ENCODE assay signal across 2 cellular contexts in the genomic region with DNA sequence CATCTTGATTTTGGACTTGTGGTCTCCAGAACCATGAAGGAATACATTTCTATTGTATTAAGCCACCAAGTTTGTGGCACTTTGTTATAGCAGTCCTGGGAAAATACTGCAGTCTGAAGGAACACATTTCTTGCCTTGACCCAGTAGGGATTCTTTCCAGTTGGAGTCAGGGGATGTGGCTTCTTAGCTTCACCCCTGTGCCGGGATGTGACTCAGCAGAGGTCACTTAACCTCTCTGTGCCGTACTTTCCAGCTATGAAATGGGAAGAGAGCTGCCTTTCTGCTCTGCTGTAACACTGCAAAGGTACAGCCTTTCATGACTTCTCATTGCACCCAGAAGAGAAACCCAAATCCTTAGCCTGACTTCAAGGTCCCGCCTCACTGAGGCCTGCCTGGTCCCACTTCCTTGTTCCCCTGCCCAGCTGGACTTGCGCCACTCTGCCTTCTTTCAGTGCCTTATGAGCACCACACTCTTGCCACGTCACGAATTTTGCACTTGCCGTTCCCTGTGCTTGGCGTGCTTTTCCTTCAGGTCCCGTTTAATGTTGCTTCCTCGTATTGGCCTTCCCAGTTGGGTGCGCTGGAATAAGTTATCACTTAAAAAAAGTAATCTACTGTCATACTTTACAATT.
TF ChIP-seq lines count a peak whose summit lies in the region.

No MANE protein-coding gene starts in this region.

TF ChIP-seq in K562, 482 proteins besides CTCF, POLR2A, EP300 and RAD21 (continues in another document):
- TF ChIP-seq KAT7 (CRISPR knock-in tag; IDR thresholded peaks at IDR 0.05; ENCODE audit: borderline replicate concordance), result no peak
- no peak for TF ChIP-seq ZNF121 (CRISPR knock-in tag; conservative IDR thresholded peaks at IDR 0.05)
- TF ChIP-seq ATF1 (CRISPR knock-in tag; IDR thresholded peaks at IDR 0.05), result no peak
- no peak for TF ChIP-seq ATF1 (tag; IDR thresholded peaks at IDR 0.05)
- TF ChIP-seq ZFP36 (IDR thresholded peaks at IDR 0.05; ENCODE audit: low read depth, low read length, partially characterized antibody), result peak; percentile 44
- TF ChIP-seq ARID4B (CRISPR knock-in tag; IDR thresholded peaks at IDR 0.05), result no peak
- TF ChIP-seq BACH1 (tag; IDR thresholded peaks at IDR 0.05), result no peak
- no peak for TF ChIP-seq BCOR (IDR thresholded peaks at IDR 0.05)
- 0 out of 2 replicates have a peak, but pooled peaks have one; percentile 16 for TF ChIP-seq PTTG1 (tag; IDR thresholded peaks at IDR 0.05; ENCODE audit: low read depth)
- TF ChIP-seq, protein P1, sequence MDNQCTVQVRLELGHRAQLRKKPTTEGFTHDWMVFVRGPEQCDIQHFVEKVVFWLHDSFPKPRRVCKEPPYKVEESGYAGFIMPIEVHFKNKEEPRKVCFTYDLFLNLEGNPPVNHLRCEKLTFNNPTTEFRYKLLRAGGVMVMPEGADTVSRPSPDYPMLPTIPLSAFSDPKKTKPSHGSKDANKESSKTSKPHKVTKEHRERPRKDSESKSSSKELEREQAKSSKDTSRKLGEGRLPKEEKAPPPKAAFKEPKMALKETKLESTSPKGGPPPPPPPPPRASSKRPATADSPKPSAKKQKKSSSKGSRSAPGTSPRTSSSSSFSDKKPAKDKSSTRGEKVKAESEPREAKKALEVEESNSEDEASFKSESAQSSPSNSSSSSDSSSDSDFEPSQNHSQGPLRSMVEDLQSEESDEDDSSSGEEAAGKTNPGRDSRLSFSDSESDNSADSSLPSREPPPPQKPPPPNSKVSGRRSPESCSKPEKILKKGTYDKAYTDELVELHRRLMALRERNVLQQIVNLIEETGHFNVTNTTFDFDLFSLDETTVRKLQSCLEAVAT (IDR thresholded peaks at IDR 0.05), result 0 out of 4 replicates have a peak, but pooled peaks of 1 of the 2 experiments have one; percentile 35
- peak; percentile 22 for TF ChIP-seq RBM25 (IDR thresholded peaks at IDR 0.05; ENCODE audit: low read depth, low read length, severe bottlenecking)
- TF ChIP-seq NCOA2 (IDR thresholded peaks at IDR 0.05; ENCODE audit: partially characterized antibody in 2 of 2), result no peak
- no peak for TF ChIP-seq HLTF (IDR thresholded peaks at IDR 0.05)
- no peak for TF ChIP-seq BMI1 (IDR thresholded peaks at IDR 0.05; ENCODE audit: low read length)
- no peak for TF ChIP-seq VEZF1 (CRISPR knock-in tag; IDR thresholded peaks at IDR 0.05)
- TF ChIP-seq, protein P2, sequence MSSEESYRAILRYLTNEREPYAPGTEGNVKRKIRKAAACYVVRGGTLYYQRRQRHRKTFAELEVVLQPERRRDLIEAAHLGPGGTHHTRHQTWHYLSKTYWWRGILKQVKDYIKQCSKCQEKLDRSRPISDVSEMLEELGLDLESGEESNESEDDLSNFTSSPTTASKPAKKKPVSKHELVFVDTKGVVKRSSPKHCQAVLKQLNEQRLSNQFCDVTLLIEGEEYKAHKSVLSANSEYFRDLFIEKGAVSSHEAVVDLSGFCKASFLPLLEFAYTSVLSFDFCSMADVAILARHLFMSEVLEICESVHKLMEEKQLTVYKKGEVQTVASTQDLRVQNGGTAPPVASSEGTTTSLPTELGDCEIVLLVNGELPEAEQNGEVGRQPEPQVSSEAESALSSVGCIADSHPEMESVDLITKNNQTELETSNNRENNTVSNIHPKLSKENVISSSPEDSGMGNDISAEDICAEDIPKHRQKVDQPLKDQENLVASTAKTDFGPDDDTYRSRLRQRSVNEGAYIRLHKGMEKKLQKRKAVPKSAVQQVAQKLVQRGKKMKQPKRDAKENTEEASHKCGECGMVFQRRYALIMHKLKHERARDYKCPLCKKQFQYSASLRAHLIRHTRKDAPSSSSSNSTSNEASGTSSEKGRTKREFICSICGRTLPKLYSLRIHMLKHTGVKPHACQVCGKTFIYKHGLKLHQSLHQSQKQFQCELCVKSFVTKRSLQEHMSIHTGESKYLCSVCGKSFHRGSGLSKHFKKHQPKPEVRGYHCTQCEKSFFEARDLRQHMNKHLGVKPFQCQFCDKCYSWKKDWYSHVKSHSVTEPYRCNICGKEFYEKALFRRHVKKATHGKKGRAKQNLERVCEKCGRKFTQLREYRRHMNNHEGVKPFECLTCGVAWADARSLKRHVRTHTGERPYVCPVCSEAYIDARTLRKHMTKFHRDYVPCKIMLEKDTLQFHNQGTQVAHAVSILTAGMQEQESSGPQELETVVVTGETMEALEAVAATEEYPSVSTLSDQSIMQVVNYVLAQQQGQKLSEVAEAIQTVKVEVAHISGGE (CRISPR knock-in tag; IDR thresholded peaks at IDR 0.05), result no peak

TF ChIP-seq in HepG2, 621 proteins besides CTCF, POLR2A, EP300 and RAD21:
- TF ChIP-seq CBFB (CRISPR knock-in tag; IDR thresholded peaks at IDR 0.05), result no peak
- peak; percentile 68 for TF ChIP-seq CREB1 (IDR thresholded peaks at IDR 0.05)
- TF ChIP-seq CREB1 (CRISPR knock-in tag; IDR thresholded peaks at IDR 0.05), result no peak
